ENCODE assay signal across 21 cellular contexts in genomic region chr10:97298223-97298571, GRCh38.
"Had no signal": no experiment of that assay in that cellular context is flagged by ENCODE, and none has a peak within 500 bp of the region (broad histone marks: within the 10 kb centered on the region; RNA-seq: fewer than 3 reads in every experiment).

No MANE protein-coding gene starts in this region.

- DNase-seq: activated CD4-positive, alpha-beta T cell treated with anti-CD3 and anti-CD28 coated beads for 4 hours; activated CD8-positive, alpha-beta memory T cell treated with anti-CD3 and anti-CD28 coated beads, Interleukin-2, amount 50 U/mL, for 48 hours; activated CD8-positive, alpha-beta T cell treated with anti-CD3 and anti-CD28 coated beads, Interleukin-2, amount 10 ng/mL, durations not matched to agents 7 days and 5 days; activated naive CD4-positive, alpha-beta T cell; activated T-cell treated with anti-CD3 and anti-CD28 coated beads, Interleukin-2, amount 50 U/mL, for 72 hours; dermis blood vessel endothelial cell; effector memory CD8-positive, alpha-beta T cell; foreskin keratinocyte; glutamatergic neuron; immature natural killer cell; midbrain; posterior cingulate gyrus; stimulated activated CD4-positive, alpha-beta T cell treated with anti-CD3 and anti-CD28 coated beads, Interleukin-15, amount 100 ng/mL, for 24 hours; stimulated activated CD4-positive, alpha-beta T cell treated with anti-CD3 and anti-CD28 coated beads, Interleukin-4, amount 100 ng/mL, for 1 hour; stimulated activated naive B cell treated with anti-CD40 and anti-IgM and Interleukin-4, amounts not matched to agents 10 μg/mL and 1 μg/mL and 100 μg/mL, for 72 hours; T-helper 2 cell; thyroid gland; uterus had no signal

- H3K27ac Mint-ChIP-seq: activated CD8-positive, alpha-beta T cell treated with anti-CD3 and anti-CD28 coated beads, Interleukin-2, amount 10 ng/mL, durations not matched to agents 7 days and 5 days; activated T-cell treated with anti-CD3 and anti-CD28 coated beads, Interleukin-2, amount 50 U/mL, for 72 hours; effector memory CD8-positive, alpha-beta T cell; immature natural killer cell; stimulated activated naive B cell treated with anti-CD40 and anti-IgM and Interleukin-4, amounts not matched to agents 10 μg/mL and 1 μg/mL and 100 μg/mL, for 72 hours had no signal

- H3K4me3 Mint-ChIP-seq: activated CD8-positive, alpha-beta T cell treated with anti-CD3 and anti-CD28 coated beads, Interleukin-2, amount 10 ng/mL, durations not matched to agents 7 days and 5 days; activated T-cell treated with anti-CD3 and anti-CD28 coated beads, Interleukin-2, amount 50 U/mL, for 72 hours; effector memory CD8-positive, alpha-beta T cell; immature natural killer cell; stimulated activated naive B cell treated with anti-CD40 and anti-IgM and Interleukin-4, amounts not matched to agents 10 μg/mL and 1 μg/mL and 100 μg/mL, for 72 hours had no signal

- H3K9me3 ChIP-seq: ascending aorta, thyroid gland, uterus had no signal

- H3K4me3 ChIP-seq: ascending aorta, skin epidermis, thyroid gland, uterus had no signal

- H3K27ac ChIP-seq: ascending aorta, foreskin keratinocyte, skin epidermis, thyroid gland, uterus had no signal

- H3K27me3 ChIP-seq: ascending aorta, foreskin keratinocyte, thyroid gland, uterus had no signal

- H3K4me1 ChIP-seq: ascending aorta, foreskin keratinocyte, thyroid gland, uterus had no signal

- FAIRE-seq: bronchial epithelial cell had no signal

- H3K9me3 Mint-ChIP-seq: activated T-cell treated with anti-CD3 and anti-CD28 coated beads, Interleukin-2, amount 50 U/mL, for 72 hours; effector memory CD8-positive, alpha-beta T cell; immature natural killer cell; stimulated activated naive B cell treated with anti-CD40 and anti-IgM and Interleukin-4, amounts not matched to agents 10 μg/mL and 1 μg/mL and 100 μg/mL, for 72 hours had no signal

- H3K36me3 Mint-ChIP-seq: immature natural killer cell; stimulated activated naive B cell treated with anti-CD40 and anti-IgM and Interleukin-4, amounts not matched to agents 10 μg/mL and 1 μg/mL and 100 μg/mL, for 72 hours had no signal

- ATAC-seq: activated CD8-positive, alpha-beta T cell treated with anti-CD3 and anti-CD28 coated beads, Interleukin-2, amount 10 ng/mL, durations not matched to agents 7 days and 5 days; activated T-cell treated with anti-CD3 and anti-CD28 coated beads, Interleukin-2, amount 50 U/mL, for 72 hours; effector memory CD8-positive, alpha-beta T cell; foreskin keratinocyte; stimulated activated naive B cell treated with anti-CD40 and anti-IgM and Interleukin-4, amounts not matched to agents 10 μg/mL and 1 μg/mL and 100 μg/mL, for 72 hours had no signal

- H3K36me3 ChIP-seq: ascending aorta, thyroid gland, uterus had no signal

- H3K4me1 Mint-ChIP-seq: immature natural killer cell; stimulated activated naive B cell treated with anti-CD40 and anti-IgM and Interleukin-4, amounts not matched to agents 10 μg/mL and 1 μg/mL and 100 μg/mL, for 72 hours had no signal
